Comparison of ENCODE assay signal across 8 cellular contexts in genomic region chr18:14178691-14179196, GRCh38. TPM values are rescaled to one million over a fixed set of nuclear protein-coding genes. Genes with fewer than 3 reads are reported as not detected.
DNase-seq lines count a peak whose midpoint lies in the region; ATAC-seq and TF ChIP-seq lines count a peak whose summit lies in the region.
"Not testable (repeated sequence)": the region's sequence is repeated elsewhere in the genome, so short reads cannot be mapped to it uniquely, and the experiment has no call there.

No MANE protein-coding gene starts in this region.

- peak; percentile 95 for ATAC-seq in SK-N-SH treated with all-trans-retinoic acid at 6 μM for 48 hours

- not testable (repeated sequence) for H3K9me2 ChIP-seq in GM23248 (ENCODE audit: insufficient read depth)

- WGBS in GM23248 (ENCODE audit: low coverage in 1 of 2, low lambda C conversion rate in 2 of 2, missing lambda C conversion rate in 2 of 2), 2 experiments: 6 to 12% methylated on average over 12 to 35 of the region's 38 CpGs
- WGBS in suprapubic skin: 3% methylated on average over 21 of the region's 38 CpGs

- not testable (repeated sequence) for TF ChIP-seq POLR2A in suprapubic skin (IDR thresholded peaks at IDR 0.05)

- H4K20me1 ChIP-seq in GM23248 (ENCODE audit: insufficient read depth); KMS-11 (ENCODE audit: insufficient read depth): not testable (repeated sequence)

- peak; percentile 19 for DNase-seq in GM04504 (ENCODE audit: low read depth)
- DNase-seq in GM23248: peak; percentile 56
- peak; percentile 80 for DNase-seq in activated naive CD4-positive, alpha-beta T cell treated with Interleukin-2 at 50 U/mL for 16 hours
- peak; percentile 58 for DNase-seq in germinal center (ENCODE audit: low spot score)
- not testable (repeated sequence) for DNase-seq in suprapubic skin (ENCODE audit: low spot score in 2 of 2)

- H3K4me2 ChIP-seq in GM23248 (ENCODE audit: unreplicated experiment) (peak overlapping the region; percentile 83), parathyroid adenoma (ENCODE audit: low read length) (peak overlapping the region; percentile 41)
- H3K4me2 ChIP-seq in KMS-11: not testable (repeated sequence)

- H2AFZ ChIP-seq in GM23248 (peak overlapping the region; percentile 85), KMS-11 (ENCODE audit: low read depth) (peak overlapping the region; percentile 40), parathyroid adenoma (peak overlapping the region; percentile 77)

- not testable (repeated sequence) for H3K27me3 ChIP-seq in GM23248 (replicated peaks; ENCODE audit: insufficient read depth); KMS-11 (ENCODE audit: insufficient read depth, low read depth); parathyroid adenoma (ENCODE audit: control insufficient read depth, insufficient read depth, low read length)
- H3K27me3 ChIP-seq in suprapubic skin: peaks cover 12% of the 10 kb centered on the region

- not testable (repeated sequence) for H3K4me1 ChIP-seq in GM23248 (ENCODE audit: insufficient read depth); KMS-11 (ENCODE audit: low read depth, poor library complexity, severe bottlenecking); parathyroid adenoma
- H3K4me1 ChIP-seq in suprapubic skin: peaks cover 10% of the 10 kb centered on the region

- H3K9ac ChIP-seq in GM23248 (0 out of 2 replicates have a peak overlapping the region, but pooled peaks have one; percentile 5), KMS-11 (peak overlapping the region; percentile 46; the same call in 1 of the 2 replicates)
- not testable (repeated sequence) for H3K9ac ChIP-seq in parathyroid adenoma

- not testable (repeated sequence) for H3K9me3 ChIP-seq in GM23248 (ENCODE audit: low read depth); parathyroid adenoma (ENCODE audit: control insufficient read depth, low read length); suprapubic skin

- H3K27ac ChIP-seq in GM23248, KMS-11, suprapubic skin: not testable (repeated sequence)
- peak overlapping the region; percentile 54 for H3K27ac ChIP-seq in parathyroid adenoma

- in situ Hi-C loops in GM23248 (cut with MboI): not testable (repeated sequence)

- H3K79me2 ChIP-seq in GM23248 (ENCODE audit: insufficient read depth); KMS-11 (ENCODE audit: insufficient read depth, low read depth); parathyroid adenoma: not testable (repeated sequence)

- H3K36me3 ChIP-seq in GM23248 (ENCODE audit: low read depth); KMS-11 (ENCODE audit: insufficient read depth); parathyroid adenoma (ENCODE audit: control insufficient read depth, insufficient read depth, low read length); suprapubic skin: not testable (repeated sequence)

- not testable (repeated sequence) for H3F3A ChIP-seq in GM23248 (ENCODE audit: insufficient read depth)

- peak overlapping the region; percentile 81 for H3K4me3 ChIP-seq in GM23248
- not testable (repeated sequence) for H3K4me3 ChIP-seq in KMS-11 (IDR thresholded peaks at IDR 0.05; ENCODE audit: insufficient read depth, low read depth, low read length)
- H3K4me3 ChIP-seq in parathyroid adenoma (ENCODE audit: low read depth, low read length): peak overlapping the region; percentile 55
- peak overlapping the region; percentile 52 for H3K4me3 ChIP-seq in suprapubic skin

- TF ChIP-seq EP300 in suprapubic skin (IDR thresholded peaks at IDR 0.05): not testable (repeated sequence)

- TF ChIP-seq CTCF in KMS-11 (conservative IDR thresholded peaks at IDR 0.05; ENCODE audit: low read depth, low read length) (peak; percentile 55), parathyroid adenoma (IDR thresholded peaks at IDR 0.05) (peak; percentile 74), suprapubic skin (IDR thresholded peaks at IDR 0.05) (peak; percentile 16 to 67)

RNA-seq across cellular contexts. Expression of gene ZNF519, which starts 46.5 kb away (rescaled TPM):
- 1.1 and 2.0 TPM in 2 replicates for total RNA-seq in GM23248 (2014; rRNA removed; shearing (Covaris generic))
- 2.1 and 2.2 TPM in 2 replicates for polyA plus RNA-seq in GM23248 (2016; fragmentation: Nextera tagmentation; extraction: Ambion mirVana)
- total RNA-seq in suprapubic skin: 1 to 10 TPM; 1.7 to 5.8 (median 3.7) TPM
